ENCODE assay signal across 8 cellular contexts in the genomic region with DNA sequence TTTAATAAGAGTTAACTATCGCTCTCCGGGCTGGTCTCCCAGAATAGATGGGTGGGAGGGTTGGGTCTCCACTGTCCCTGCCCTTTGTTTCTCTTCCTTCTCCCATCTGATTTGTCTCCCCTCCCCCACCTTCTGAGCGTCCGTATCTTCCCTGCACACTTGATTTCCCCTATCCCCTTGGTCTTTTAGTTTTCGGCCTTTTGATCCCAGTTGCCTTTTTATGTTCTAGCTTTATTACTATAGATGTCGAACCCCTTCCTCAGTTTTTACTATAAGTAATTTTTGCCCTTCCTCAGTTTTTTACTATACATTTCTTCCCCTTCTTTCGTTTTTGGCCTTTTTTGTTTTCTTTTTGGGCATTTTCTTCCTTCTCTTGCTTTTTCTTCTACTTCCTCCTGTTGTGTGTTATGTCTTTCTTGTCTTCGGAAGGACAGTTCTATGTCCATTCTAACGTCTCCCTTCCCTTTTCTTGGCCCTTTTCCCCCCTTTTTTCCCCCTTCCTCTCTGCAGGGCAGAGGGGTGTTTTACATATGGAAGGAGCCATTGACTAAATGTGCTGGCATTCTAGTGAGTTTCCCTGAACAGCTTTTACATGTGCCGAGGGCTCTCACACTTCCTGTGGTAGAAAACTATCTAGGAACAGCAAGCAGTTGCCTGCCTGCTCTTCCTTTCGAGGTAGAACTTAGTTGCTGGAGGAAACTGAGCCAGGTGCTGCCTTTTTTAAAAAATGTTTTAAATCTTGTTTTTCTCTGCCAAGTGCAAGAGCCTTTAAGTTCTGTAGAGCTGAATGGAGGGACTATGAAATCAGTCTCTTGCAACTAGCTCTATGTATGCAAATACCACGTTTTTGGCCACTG. TPM values are rescaled to one million over a fixed set of nuclear protein-coding genes. Genes with fewer than 3 reads are reported as not detected.
DNase-seq lines count a peak whose midpoint lies in the region; TF ChIP-seq lines count a peak whose summit lies in the region.

No MANE protein-coding gene starts in this region.

- H3K36me3 ChIP-seq in BE2C (no peaks in the 10 kb centered on the region; the same call in 1 of the 2 replicates), H7 (replicated peaks; ENCODE audit: control insufficient read depth, insufficient read depth, low read length) (no peaks in the 10 kb centered on the region), ascending aorta (no peaks in the 10 kb centered on the region), mesenchymal stem cell (ENCODE audit: control insufficient read depth in 1 of 2, insufficient read depth in 2 of 2, low read depth in 1 of 2, low read length in 2 of 2) (no peaks in the 10 kb centered on the region)

- H3K27ac ChIP-seq in ascending aorta (no peak overlapping the region), mesenchymal stem cell (ENCODE audit: low read length, poor library complexity, severe bottlenecking) (peak overlapping the region; percentile 29)

- H3K27me3 ChIP-seq in BE2C = no peaks in the 10 kb centered on the region
- H3K27me3 ChIP-seq in H7 (ENCODE audit: control insufficient read depth, insufficient read depth, low read length) = no peaks in the 10 kb centered on the region
- no peaks in the 10 kb centered on the region for H3K27me3 ChIP-seq in ascending aorta
- no peaks in the 10 kb centered on the region for H3K27me3 ChIP-seq in mesenchymal stem cell (ENCODE audit: control insufficient read depth in 1 of 2, insufficient read depth in 1 of 2, low read length in 2 of 2)

- no peak overlapping the region for H4K8ac ChIP-seq in mesenchymal stem cell (ENCODE audit: low read length)

- H2AFZ ChIP-seq in mesenchymal stem cell (ENCODE audit: low read depth, low read length) = no peak overlapping the region

- H3K4me3 ChIP-seq in BE2C (ENCODE audit: low read depth, low read length) (peak overlapping the region; percentile 74), H7 (ENCODE audit: insufficient read depth, low read depth, low read length) (peak overlapping the region; percentile 95), ascending aorta (peak overlapping the region; percentile 59 to 66), mesenchymal stem cell (ENCODE audit: insufficient read depth in 1 of 2, low read depth in 1 of 2, low read length in 2 of 2) (peak overlapping the region in 1 of 2 experiments; percentile 84)

- H3K4me1 ChIP-seq in BE2C (peaks cover 4% of the 10 kb centered on the region), ascending aorta (peaks cover 5 to 11% of the 10 kb centered on the region in 2 donors), mesenchymal stem cell (ENCODE audit: control insufficient read depth, insufficient read depth, low read depth, low read length) (peaks cover 15% of the 10 kb centered on the region)

- peak overlapping the region in 1 of 2 experiments; percentile 16 for H3K4ac ChIP-seq in mesenchymal stem cell (ENCODE audit: low read depth in 1 of 2, low read length in 2 of 2)

- H3K9ac ChIP-seq in mesenchymal stem cell (ENCODE audit: low read length) = peak overlapping the region; percentile 57

- no peak overlapping the region for H4K91ac ChIP-seq in mesenchymal stem cell (ENCODE audit: low read length)

- H3K9me3 ChIP-seq in BE2C (no peaks in the 10 kb centered on the region), ascending aorta (no peaks in the 10 kb centered on the region), mesenchymal stem cell (ENCODE audit: control insufficient read depth, low read length) (no peaks in the 10 kb centered on the region)

- intact Hi-C loops in ascending aorta (cut with DNase I) = loop anchor here (5.0 kb wide), 1 partner anchor 159 kb away; a partner anchor contains a TSS

- peak; percentile 33 for DNase-seq in BE2C
- DNase-seq in H7 = peak; percentile 77
- no peak for DNase-seq in ascending aorta (ENCODE audit: low spot score in 2 of 2)
- DNase-seq in mesenchymal stem cell = peak; percentile 68
- DNase-seq in NCI-H748 (lab: John Stamatoyannopoulos, UW; ENCODE audit: unreplicated experiment) = no peak
- DNase-seq in NOMO-1 treated with DMSO at 0.1 percent for 48 hours (lab: John Stamatoyannopoulos, UW; ENCODE audit: unreplicated experiment) = no peak
- DNase-seq in anterior cingulate cortex (lab: John Stamatoyannopoulos, UW) = no peak
- no peak for DNase-seq in activated naive CD4-positive, alpha-beta T cell (lab: John Stamatoyannopoulos, UW)

- peak overlapping the region; percentile 72 for H3K4me2 ChIP-seq in mesenchymal stem cell (ENCODE audit: low read length, poor library complexity, severe bottlenecking)

- no peak overlapping the region for H3K23ac ChIP-seq in mesenchymal stem cell (ENCODE audit: low read length in 2 of 2)

- no peak for TF ChIP-seq CTCF in BE2C (IDR thresholded peaks at IDR 0.05; ENCODE audit: low read depth, low read length)
- no peak for TF ChIP-seq CTCF in ascending aorta (IDR thresholded peaks at IDR 0.05)

- no peak overlapping the region for H2BK15ac ChIP-seq in mesenchymal stem cell (ENCODE audit: low read depth, poor library complexity, severe bottlenecking)

- peak overlapping the region; percentile 28 to 49 for H3K18ac ChIP-seq in mesenchymal stem cell (ENCODE audit: low read depth in 1 of 2, low read length in 2 of 2)

- 3% methylated on average over 10 of the region's 12 CpGs for WGBS in mesenchymal stem cell

- no peak overlapping the region for H3K14ac ChIP-seq in mesenchymal stem cell (ENCODE audit: low read length in 2 of 2)

- H2BK5ac ChIP-seq in mesenchymal stem cell (ENCODE audit: low read depth, low read length, poor library complexity, severe bottlenecking) = peak overlapping the region; percentile 76

- H2BK120ac ChIP-seq in mesenchymal stem cell (ENCODE audit: low read depth, low read length) = no peak overlapping the region

- no peak overlapping the region for H2BK12ac ChIP-seq in mesenchymal stem cell (ENCODE audit: low read length in 2 of 2)

- H3K79me1 ChIP-seq in mesenchymal stem cell (replicated peaks; ENCODE audit: low read length, poor library complexity, severe bottlenecking) = peaks cover 15% of the 10 kb centered on the region

- no peak overlapping the region for H2AK5ac ChIP-seq in mesenchymal stem cell (ENCODE audit: low read length, severe bottlenecking)

RNA-seq across cellular contexts. Expression of a gene that starts 2.8 kb away (rescaled TPM):
- 0.76 TPM for polyA plus RNA-seq in BE2C (2012; ENCODE audit: insufficient read depth, insufficient read length, low read depth)
- 27.5 and 47.6 TPM in 2 replicates for total RNA-seq in H7 (2014; rRNA removed; shearing (Covaris generic))
- total RNA-seq in ascending aorta = 3.9 TPM
- 2.2 TPM for polyA plus RNA-seq in mesenchymal stem cell (2013, experiment 1 of 2)
- polyA plus RNA-seq in mesenchymal stem cell (2013, experiment 2 of 2) = 2.1 TPM

RNA-seq across cellular contexts. Expression of a gene that starts 35.6 kb away (rescaled TPM):
- 3.8 TPM for polyA plus RNA-seq in BE2C (2012; ENCODE audit: insufficient read depth, insufficient read length, low read depth)
- 5.1 and 5.4 TPM in 2 replicates for total RNA-seq in H7 (2014; rRNA removed; shearing (Covaris generic))
- 9.5 TPM for total RNA-seq in ascending aorta
- polyA plus RNA-seq in mesenchymal stem cell (2013, experiment 1 of 2) = 16.5 TPM
- polyA plus RNA-seq in mesenchymal stem cell (2013, experiment 2 of 2) = 13.5 TPM

Comparison
In these comparisons a context has a peak if more than half of its experiments do, and no peak if none do; other contexts are left out.
1. DNase-seq: peak in BE2C (single experiment), H7 (single experiment) and mesenchymal stem cell (single experiment); none in ascending aorta (0 of 2), NCI-H748 (single experiment), NOMO-1 treated with DMSO at 0.1 percent for 48 hours (single experiment), anterior cingulate cortex (0 of 58) and activated naive CD4-positive, alpha-beta T cell (0 of 4).